8 cellular contexts compared by ENCODE assay signal in genomic region chr16:85798283-85798776, GRCh38. TPM values are rescaled to one million over a fixed set of nuclear protein-coding genes. Genes with fewer than 3 reads are reported as not detected.
A peak's percentile ranks its signal among the peaks of the same experiment; 100 is the strongest.
DNase-seq lines count a peak whose midpoint lies in the region; ATAC-seq and TF ChIP-seq lines count a peak whose summit lies in the region.

No MANE protein-coding gene starts in this region.

- no peaks in the 10 kb centered on the region for H3K9me3 Mint-ChIP-seq in chondrocyte (ENCODE audit: low read depth)

- ATAC-seq in HG03565 (IDR thresholded peaks at IDR 0.05; ENCODE audit: unreplicated experiment): no peak

- peak overlapping the region; percentile 96 for H3K4me3 ChIP-seq in AG04449 (ENCODE audit: low read depth, low read length)
- peak overlapping the region; percentile 90 for H3K4me3 ChIP-seq in HUES6 (ENCODE audit: low read depth, low read length)
- H3K4me3 ChIP-seq in muscle layer of duodenum (ENCODE audit: low read depth in 1 of 2, low read length in 2 of 2): peak overlapping the region; percentile 77 to 98

- no peak for DNase-seq in AG04449 (ENCODE audit: low read depth, low spot score)
- no peak for DNase-seq in chondrocyte (ENCODE audit: low spot score)
- no peak for DNase-seq in foreskin melanocyte
- no peak for DNase-seq in NCI-H2107 treated with DMSO at 0.1 percent for 48 hours (lab: John Stamatoyannopoulos, UW; ENCODE audit: unreplicated experiment)
- no peak for DNase-seq in activated CD4-positive, alpha-beta T cell treated with anti-CD3 and anti-CD28 coated beads for 48 hours

- H3K9ac ChIP-seq in HUES6 (ENCODE audit: low read length): peak overlapping the region; percentile 93

- CTCF ChIA-PET in AG04449 (lab: Yijun Ruan, JAX): interaction anchor here (0.6 to 2.2 kb wide), 10 partner anchors 19 to 182 kb away, joined by 3 to 8 read pairs (median 4); no protein-coding TSS in a partner anchor

- no peaks in the 10 kb centered on the region for H3K27me3 Mint-ChIP-seq in chondrocyte (ENCODE audit: low read depth)

- POLR2A ChIA-PET in AG04449 (lab: Yijun Ruan, JAX): interaction anchor here (0.6 kb wide), 1 partner anchor 26 kb away, joined by 3 read pairs; no protein-coding TSS in a partner anchor

- H3K4me3 Mint-ChIP-seq in chondrocyte (ENCODE audit: unreplicated experiment): peak overlapping the region; percentile 85

- H3K9me3 ChIP-seq in HUES6 (ENCODE audit: control insufficient read depth, insufficient read depth, low read depth, low read length): no peaks in the 10 kb centered on the region
- H3K9me3 ChIP-seq in muscle layer of duodenum (ENCODE audit: control insufficient read depth in 1 of 2, low read length in 2 of 2): no peaks in the 10 kb centered on the region

- TF ChIP-seq CTCF in AG04449 (IDR thresholded peaks at IDR 0.05; ENCODE audit: insufficient read depth, low read length, missing control alignments) (no peak), chondrocyte (IDR thresholded peaks at IDR 0.05) (no peak)

- H3K4me1 ChIP-seq in HUES6 (ENCODE audit: control insufficient read depth, insufficient read depth, low read length): peaks cover 6% of the 10 kb centered on the region; the same call in 1 of the 2 replicates
- peaks cover 4 to 39% of the 10 kb centered on the region in 2 donors for H3K4me1 ChIP-seq in muscle layer of duodenum (ENCODE audit: control insufficient read depth in 1 of 2, insufficient read depth in 2 of 2, low read length in 2 of 2)

- H3K36me3 Mint-ChIP-seq in chondrocyte (ENCODE audit: low read depth): peaks cover 24% of the 10 kb centered on the region

- H3K27ac Mint-ChIP-seq in chondrocyte (ENCODE audit: unreplicated experiment): peak overlapping the region; percentile 57

- H3K4me1 Mint-ChIP-seq in chondrocyte (ENCODE audit: low read depth): peaks cover 43% of the 10 kb centered on the region

- H3K36me3 ChIP-seq in HUES6 (ENCODE audit: control insufficient read depth, insufficient read depth, low read length) (peaks cover 63% of the 10 kb centered on the region), muscle layer of duodenum (ENCODE audit: control insufficient read depth in 1 of 2, insufficient read depth in 2 of 2, low read length in 2 of 2) (peaks cover 37 to 40% of the 10 kb centered on the region in 2 donors)

- H3K27me3 ChIP-seq in HUES6 (ENCODE audit: control insufficient read depth, insufficient read depth, low read length) (no peaks in the 10 kb centered on the region), muscle layer of duodenum (ENCODE audit: low read depth, low read length) (no peaks in the 10 kb centered on the region)

- H3K27ac ChIP-seq in HUES6 (ENCODE audit: low read depth, low read length): peak overlapping the region; percentile 93; the same call in 1 of the 2 replicates
- H3K27ac ChIP-seq in muscle layer of duodenum (ENCODE audit: low read length): peak overlapping the region; percentile 4

RNA-seq across cellular contexts. Expression of gene EMC8, which starts 1.0 kb away (rescaled TPM):
- 26.3 to 30.1 TPM (median 27.4 TPM) in 3 replicates for total RNA-seq in chondrocyte

RNA-seq across cellular contexts. Expression of gene COX4I1, which starts 1.2 kb away (rescaled TPM):
- total RNA-seq in chondrocyte: 341 to 345 TPM (median 344 TPM) in 3 replicates

RNA-seq across cellular contexts. Expression of gene C16orf74, which starts 47.4 kb away (rescaled TPM):
- 0.82 to 1.6 TPM (median 1.0 TPM) in 3 replicates for total RNA-seq in chondrocyte
